ENCODE assay signal across 8 cellular contexts in genomic region chr6:33207569-33208088, GRCh38. TPM values are rescaled to one million over a fixed set of nuclear protein-coding genes. Genes with fewer than 3 reads are reported as not detected.
DNase-seq lines count a peak whose midpoint lies in the region; ATAC-seq and TF ChIP-seq lines count a peak whose summit lies in the region.

No MANE protein-coding gene starts in this region.

- peak overlapping the region in 1 of 2 experiments; percentile 36 for H3K23ac ChIP-seq in mesenchymal stem cell (ENCODE audit: low read length in 2 of 2)

- peak overlapping the region; percentile 83 for H4K8ac ChIP-seq in mesenchymal stem cell (ENCODE audit: low read length)

- no peak for DNase-seq in T-helper 2 cell treated with Interferon-gamma antibody and Interleukin-4, amounts not matched to agents 5 μg/mL and 100 μg/mL, for 36 hours (ENCODE audit: low spot score)
- no peak for DNase-seq in T-helper 2 cell
- peak; percentile 52 for DNase-seq in RPMI7951 (ENCODE audit: low read depth)
- DNase-seq in effector memory CD4-positive, alpha-beta T cell, result peak in 1 of 3 donors; percentile 21
- peak; percentile 81 for DNase-seq in mesenchymal stem cell
- peak; percentile 85 for DNase-seq in upper lobe of right lung
- DNase-seq in putamen (ENCODE audit: low spot score), result no peak

- H3K9me3 Mint-ChIP-seq in T-helper 2 cell treated with Interferon-gamma antibody and Interleukin-4, amounts not matched to agents 5 μg/mL and 100 μg/mL, for 36 hours, result no peaks in the 10 kb centered on the region

- H3K27ac Mint-ChIP-seq in T-helper 2 cell treated with Interferon-gamma antibody and Interleukin-4, amounts not matched to agents 5 μg/mL and 100 μg/mL, for 36 hours, result peak overlapping the region; percentile 93

- peak overlapping the region; percentile 73 for H2AFZ ChIP-seq in mesenchymal stem cell (ENCODE audit: low read depth, low read length)

- peaks cover 37% of the 10 kb centered on the region for H3K36me3 Mint-ChIP-seq in T-helper 2 cell treated with Interferon-gamma antibody and Interleukin-4, amounts not matched to agents 5 μg/mL and 100 μg/mL, for 36 hours (ENCODE audit: low read depth)

- H3K4me1 ChIP-seq in effector memory CD4-positive, alpha-beta T cell (ENCODE audit: control insufficient read depth, insufficient read depth, low read length, poor library complexity, severe bottlenecking), result peaks cover 29% of the 10 kb centered on the region
- H3K4me1 ChIP-seq in mesenchymal stem cell (ENCODE audit: control insufficient read depth, insufficient read depth, low read depth, low read length) (peaks cover 38% of the 10 kb centered on the region), upper lobe of right lung (peaks cover 28% of the 10 kb centered on the region)

- H3K4me3 Mint-ChIP-seq in T-helper 2 cell treated with Interferon-gamma antibody and Interleukin-4, amounts not matched to agents 5 μg/mL and 100 μg/mL, for 36 hours, result peak overlapping the region; percentile 87

- peak overlapping the region; percentile 100 for H3K9ac ChIP-seq in mesenchymal stem cell (ENCODE audit: low read length)

- H3K4me1 Mint-ChIP-seq in T-helper 2 cell treated with Interferon-gamma antibody and Interleukin-4, amounts not matched to agents 5 μg/mL and 100 μg/mL, for 36 hours (ENCODE audit: low read depth), result peaks cover 40% of the 10 kb centered on the region

- peaks cover 17% of the 10 kb centered on the region for H3K36me3 ChIP-seq in effector memory CD4-positive, alpha-beta T cell (ENCODE audit: control insufficient read depth, insufficient read depth, low read length)
- H3K36me3 ChIP-seq in mesenchymal stem cell (ENCODE audit: control insufficient read depth in 1 of 2, insufficient read depth in 2 of 2, low read depth in 1 of 2, low read length in 2 of 2) (peaks cover 36 to 44% of the 10 kb centered on the region in 2 experiments), upper lobe of right lung (peaks cover 37% of the 10 kb centered on the region)

- TF ChIP-seq CTCF in upper lobe of right lung (IDR thresholded peaks at IDR 0.05), result no peak

- H2BK120ac ChIP-seq in mesenchymal stem cell (ENCODE audit: low read depth, low read length), result peak overlapping the region; percentile 83

- H4K91ac ChIP-seq in mesenchymal stem cell (ENCODE audit: low read length), result peak overlapping the region; percentile 71

- peak overlapping the region; percentile 89 for H3K4me2 ChIP-seq in mesenchymal stem cell (ENCODE audit: low read length, poor library complexity, severe bottlenecking)

- peak overlapping the region; percentile 94 for H3K27ac ChIP-seq in effector memory CD4-positive, alpha-beta T cell (ENCODE audit: insufficient read depth, low read length, poor library complexity, severe bottlenecking)
- H3K27ac ChIP-seq in mesenchymal stem cell (ENCODE audit: low read length, poor library complexity, severe bottlenecking) (peak overlapping the region; percentile 71), upper lobe of right lung (peak overlapping the region; percentile 96)

- peak overlapping the region; percentile 83 for H2BK15ac ChIP-seq in mesenchymal stem cell (ENCODE audit: low read depth, poor library complexity, severe bottlenecking)

- peak overlapping the region; percentile 93 for H3K4me3 ChIP-seq in effector memory CD4-positive, alpha-beta T cell (ENCODE audit: insufficient read depth, low read depth, low read length, poor library complexity, severe bottlenecking)
- H3K4me3 ChIP-seq in mesenchymal stem cell (ENCODE audit: insufficient read depth in 1 of 2, low read depth in 1 of 2, low read length in 2 of 2), result peak overlapping the region; percentile 88 to 96
- H3K4me3 ChIP-seq in upper lobe of right lung, result peak overlapping the region; percentile 97

- H2BK5ac ChIP-seq in mesenchymal stem cell (ENCODE audit: low read depth, low read length, poor library complexity, severe bottlenecking), result peak overlapping the region; percentile 12

- under 1% methylated on average over 25 of the region's 29 CpGs for WGBS in mesenchymal stem cell

- no peaks in the 10 kb centered on the region for H3K9me3 ChIP-seq in effector memory CD4-positive, alpha-beta T cell (ENCODE audit: control insufficient read depth, low read length)
- no peaks in the 10 kb centered on the region for H3K9me3 ChIP-seq in mesenchymal stem cell (ENCODE audit: control insufficient read depth, low read length)
- H3K9me3 ChIP-seq in upper lobe of right lung, result no peaks in the 10 kb centered on the region

- H2AK5ac ChIP-seq in mesenchymal stem cell (ENCODE audit: low read length, severe bottlenecking), result peak overlapping the region; percentile 56

- peak overlapping the region in 1 of 2 experiments; percentile 21 for H2BK12ac ChIP-seq in mesenchymal stem cell (ENCODE audit: low read length in 2 of 2)

- H3K27me3 ChIP-seq in effector memory CD4-positive, alpha-beta T cell (replicated peaks; ENCODE audit: control insufficient read depth, insufficient read depth, low read length, poor library complexity, severe bottlenecking), result peaks cover 2% of the 10 kb centered on the region
- no peaks in the 10 kb centered on the region for H3K27me3 ChIP-seq in mesenchymal stem cell (ENCODE audit: control insufficient read depth in 1 of 2, insufficient read depth in 1 of 2, low read length in 2 of 2)
- H3K27me3 ChIP-seq in upper lobe of right lung, result no peaks in the 10 kb centered on the region

- peaks cover 14% of the 10 kb centered on the region for H3K79me1 ChIP-seq in mesenchymal stem cell (replicated peaks; ENCODE audit: low read length, poor library complexity, severe bottlenecking)

- H3K18ac ChIP-seq in mesenchymal stem cell (ENCODE audit: low read depth in 1 of 2, low read length in 2 of 2), result peak overlapping the region; percentile 89 to 96

- H3K27me3 Mint-ChIP-seq in T-helper 2 cell treated with Interferon-gamma antibody and Interleukin-4, amounts not matched to agents 5 μg/mL and 100 μg/mL, for 36 hours (ENCODE audit: low read depth), result peaks cover 7% of the 10 kb centered on the region

- ATAC-seq in upper lobe of right lung (peak; percentile 7), HG03095 (IDR thresholded peaks at IDR 0.05; ENCODE audit: unreplicated experiment) (no peak)

- intact Hi-C loops in upper lobe of right lung (cut with DNase I), result no loop called here

- peak overlapping the region; percentile 89 to 95 for H3K4ac ChIP-seq in mesenchymal stem cell (ENCODE audit: low read depth in 1 of 2, low read length in 2 of 2)

- peak overlapping the region in 1 of 2 experiments; percentile 85 for H3K14ac ChIP-seq in mesenchymal stem cell (ENCODE audit: low read length in 2 of 2)

RNA-seq across cellular contexts. Expression of gene RING1, which starts 0.7 kb away (rescaled TPM):
- 26.6 and 30.0 TPM in 2 replicates for total RNA-seq in RPMI7951 (2014; rRNA removed; shearing (Covaris generic))
- polyA plus RNA-seq in mesenchymal stem cell (2013, experiment 1 of 2), result 45.1 TPM
- 46.6 TPM for polyA plus RNA-seq in mesenchymal stem cell (2013, experiment 2 of 2)
- 42.0 TPM for total RNA-seq in upper lobe of right lung

RNA-seq across cellular contexts. Expression of gene HSD17B8, which starts 3.2 kb away (rescaled TPM):
- total RNA-seq in RPMI7951 (2014; rRNA removed; shearing (Covaris generic)), result 3.2 and 3.4 TPM in 2 replicates
- polyA plus RNA-seq in mesenchymal stem cell (2013, experiment 1 of 2), result 3.9 TPM
- 3.5 TPM for polyA plus RNA-seq in mesenchymal stem cell (2013, experiment 2 of 2)
- 14.7 TPM for total RNA-seq in upper lobe of right lung

RNA-seq across cellular contexts. Expression of gene SLC39A7, which starts 7.0 kb away (rescaled TPM):
- total RNA-seq in RPMI7951 (2014; rRNA removed; shearing (Covaris generic)), result 58.0 and 77.2 TPM in 2 replicates
- polyA plus RNA-seq in mesenchymal stem cell (2013, experiment 1 of 2), result 120 TPM
- polyA plus RNA-seq in mesenchymal stem cell (2013, experiment 2 of 2), result 117 TPM
- total RNA-seq in upper lobe of right lung, result 89.1 TPM

RNA-seq across cellular contexts. Expression of gene RXRB, which starts 7.2 kb away (rescaled TPM):
- 14.4 and 15.4 TPM in 2 replicates for total RNA-seq in RPMI7951 (2014; rRNA removed; shearing (Covaris generic))
- 20.3 TPM for polyA plus RNA-seq in mesenchymal stem cell (2013, experiment 1 of 2)
- 20.2 TPM for polyA plus RNA-seq in mesenchymal stem cell (2013, experiment 2 of 2)
- 46.6 TPM for total RNA-seq in upper lobe of right lung

RNA-seq across cellular contexts. Expression of gene COL11A2, which starts 15.4 kb away (rescaled TPM):
- total RNA-seq in RPMI7951 (2014; rRNA removed; shearing (Covaris generic)), result 0.12 TPM in 1 of 2 replicates, not detected in the other
- polyA plus RNA-seq in mesenchymal stem cell (2013, experiment 1 of 2), result 0.44 TPM
- 0.37 TPM for polyA plus RNA-seq in mesenchymal stem cell (2013, experiment 2 of 2)
- total RNA-seq in upper lobe of right lung, result 1.2 TPM

Comparison
In these comparisons a context has a peak if more than half of its experiments do, and no peak if none do; other contexts are left out.
1. DNase-seq: peak in RPMI7951 (single experiment), mesenchymal stem cell (single experiment) and upper lobe of right lung (single experiment); none in T-helper 2 cell treated with Interferon-gamma antibody and Interleukin-4, amounts not matched to agents 5 μg/mL and 100 μg/mL, for 36 hours (single experiment), T-helper 2 cell (0 of 5) and putamen (single experiment).
2. Peak in every context shown above with its lines, with median percentiles within 50 percentile points of each other: H3K27ac ChIP-seq and H3K4me3 ChIP-seq.